In the genomic region with DNA sequence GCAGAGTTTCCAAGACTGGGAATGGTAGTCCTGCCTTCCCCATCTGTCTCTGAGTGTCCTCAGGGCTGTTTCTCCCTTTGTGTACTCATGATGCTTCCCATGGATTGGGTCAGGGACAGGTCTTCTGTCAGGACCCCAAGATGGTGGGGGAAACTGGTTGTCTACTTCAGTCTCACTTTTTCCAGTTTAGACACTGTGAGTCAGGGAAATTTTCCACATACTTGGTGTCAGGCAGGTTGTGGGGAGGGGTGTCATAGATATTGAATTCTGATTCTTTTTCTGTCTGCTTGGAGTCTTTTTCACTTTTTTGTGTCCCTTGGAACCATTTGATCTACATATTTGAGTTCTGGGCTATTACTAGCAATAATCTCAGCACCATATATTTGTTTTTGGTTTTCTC, we compare ENCODE assay signal across 29 cellular contexts. TPM values are rescaled to one million over a fixed set of nuclear protein-coding genes. Genes with fewer than 3 reads are reported as not detected.
DNase-seq lines count a peak whose midpoint lies in the region; ATAC-seq, FAIRE-seq and TF ChIP-seq lines count a peak whose summit lies in the region.
"Had no signal": no experiment of that assay in that cellular context is flagged by ENCODE, and none has a peak within 500 bp of the region (broad histone marks: within the 10 kb centered on the region; RNA-seq: fewer than 3 reads in every experiment).

No MANE protein-coding gene starts in this region.

- H3K36me3 ChIP-seq in psoas muscle (ENCODE audit: insufficient read depth in 1 of 2, low read depth in 1 of 2) (no peaks in the 10 kb centered on the region), gastrocnemius medialis (no peaks in the 10 kb centered on the region)
- H3K36me3 ChIP-seq: colonic mucosa, ovary, right atrium auricular region had no signal

- H3K27ac ChIP-seq in psoas muscle = no peak overlapping the region
- no peak overlapping the region for H3K27ac ChIP-seq in gastrocnemius medialis
- H3K27ac ChIP-seq: colonic mucosa, heart right ventricle, ovary, right atrium auricular region, SJSA1, vagina had no signal

- intact Hi-C loops in CD14-positive monocyte (cut with micrococcal nuclease) = no loop called here
- intact Hi-C loops in psoas muscle (cut with DNase I) = no loop called here
- intact Hi-C loops in gastrocnemius medialis (cut with DNase I; ENCODE audit: low total_unique reads) = no loop called here

- ATAC-seq in psoas muscle = no peak
- no peak for ATAC-seq in gastrocnemius medialis
- ATAC-seq: heart right ventricle; mucosa of descending colon; natural killer cell treated with Interleukin-12 subunit alpha and Interleukin-12 subunit beta and Interleukin-15 and Interleukin-18, amount 100 ng/mL, for 72 hours; stimulated activated effector memory CD8-positive, alpha-beta T cell treated with anti-CD3 and anti-CD28 coated beads, Interleukin-12 subunit alpha, Interleukin-12 subunit beta, amount 100 ng/mL, for 72 hours had no signal

- peaks cover 22 to 37% of the 10 kb centered on the region in 2 donors for H3K36me3 Mint-ChIP-seq in CD14-positive monocyte
- peaks cover 53% of the 10 kb centered on the region for H3K36me3 Mint-ChIP-seq in activated naive CD8-positive, alpha-beta T cell treated with anti-CD3 and anti-CD28 coated beads for 36 hours

- H3K27me3 ChIP-seq in psoas muscle (ENCODE audit: insufficient read depth in 3 of 3, low read length in 2 of 3) (no peaks in the 10 kb centered on the region), gastrocnemius medialis (no peaks in the 10 kb centered on the region)
- H3K27me3 ChIP-seq: colonic mucosa, heart right ventricle, ovary, right atrium auricular region, SJSA1, vagina had no signal

- no peak for TF ChIP-seq POLR2A in gastrocnemius medialis (IDR thresholded peaks at IDR 0.05)

- H3K4me3 ChIP-seq in psoas muscle (no peak overlapping the region), gastrocnemius medialis (no peak overlapping the region)
- H3K4me3 ChIP-seq: colonic mucosa, heart right ventricle, lung, mucosa of descending colon, ovary, right atrium auricular region, SJSA1, thoracic aorta, vagina had no signal

- H3K4me3 Mint-ChIP-seq in CD14-positive monocyte = no peak overlapping the region
- no peak overlapping the region for H3K4me3 Mint-ChIP-seq in activated naive CD8-positive, alpha-beta T cell treated with anti-CD3 and anti-CD28 coated beads for 36 hours
- H3K4me3 Mint-ChIP-seq: natural killer cell treated with Interleukin-12 subunit alpha and Interleukin-12 subunit beta and Interleukin-15 and Interleukin-18, amount 100 ng/mL, for 72 hours; stimulated activated effector memory CD8-positive, alpha-beta T cell treated with anti-CD3 and anti-CD28 coated beads, Interleukin-12 subunit alpha, Interleukin-12 subunit beta, amount 100 ng/mL, for 72 hours had no signal

- DNase-seq in CD14-positive monocyte (ENCODE audit: low spot score) (no peak), GM19239 (ENCODE audit: insufficient read length, low spot score) (no peak), kidney tubule cell (ENCODE audit: low spot score) (peak; percentile 19), foreskin melanocyte (no peak), psoas muscle (no peak), gastrocnemius medialis (no peak), occipital lobe (lab: John Stamatoyannopoulos, UW) (no peak)
- peak; percentile 20 for DNase-seq in activated naive CD8-positive, alpha-beta T cell treated with anti-CD3 and anti-CD28 coated beads for 36 hours
- DNase-seq: activated CD4-positive, alpha-beta T cell treated with anti-CD3 and anti-CD28 coated beads for 48 hours; CD4-positive, CD25-positive, alpha-beta regulatory T cell; colonic mucosa; effector memory CD4-positive, alpha-beta T cell; heart right ventricle; Kasumi-1; kidney glomerular epithelial cell; mucosa of descending colon; NCI-H446; NCI-H774; ovary; stimulated activated CD4-positive, alpha-beta T cell treated with anti-CD3 and anti-CD28 coated beads, Interleukin-2, amount 100 ng/mL, for 48 hours had no signal

- no peaks in the 10 kb centered on the region for H3K27me3 Mint-ChIP-seq in CD14-positive monocyte (ENCODE audit: low read depth in 3 of 3)
- no peaks in the 10 kb centered on the region for H3K27me3 Mint-ChIP-seq in activated naive CD8-positive, alpha-beta T cell treated with anti-CD3 and anti-CD28 coated beads for 36 hours
- H3K27me3 Mint-ChIP-seq: CD4-positive, CD25-positive, alpha-beta regulatory T cell; natural killer cell treated with Interleukin-12 subunit alpha and Interleukin-12 subunit beta and Interleukin-15 and Interleukin-18, amount 100 ng/mL, for 72 hours had no signal

- H3K4me1 ChIP-seq in psoas muscle (peaks cover 30% of the 10 kb centered on the region), gastrocnemius medialis (peaks cover 7 to 29% of the 10 kb centered on the region in 2 donors)
- H3K4me1 ChIP-seq: colonic mucosa, right atrium auricular region, SJSA1 had no signal

- H3K9me3 ChIP-seq in psoas muscle (peaks cover 18% of the 10 kb centered on the region), gastrocnemius medialis (no peaks in the 10 kb centered on the region)
- H3K9me3 ChIP-seq: colonic mucosa, ovary, SJSA1, vagina had no signal

- in situ Hi-C loops in gastrocnemius medialis (cut with MboI; ENCODE audit: low sequenced_read_pairs in 4 of 4) = loop anchor here in 2 of 4 donors (25.0 kb wide), 1 partner anchor 185 kb away; a partner anchor contains a TSS

- H3K27ac Mint-ChIP-seq in CD14-positive monocyte = peak overlapping the region in 4 of 7 donors; percentile 40 to 79 (median 66)
- H3K27ac Mint-ChIP-seq in activated naive CD8-positive, alpha-beta T cell treated with anti-CD3 and anti-CD28 coated beads for 36 hours = peak overlapping the region; percentile 82
- H3K27ac Mint-ChIP-seq: CD4-positive, CD25-positive, alpha-beta regulatory T cell; natural killer cell treated with Interleukin-12 subunit alpha and Interleukin-12 subunit beta and Interleukin-15 and Interleukin-18, amount 100 ng/mL, for 72 hours; stimulated activated effector memory CD8-positive, alpha-beta T cell treated with anti-CD3 and anti-CD28 coated beads, Interleukin-12 subunit alpha, Interleukin-12 subunit beta, amount 100 ng/mL, for 72 hours had no signal

- FAIRE-seq in GM19239 (lab: Jason Lieb, UNC) = peak; percentile 11
- FAIRE-seq: bronchial epithelial cell, H1 had no signal

- peaks cover 14 to 27% (median 18%) of the 10 kb centered on the region in 7 donors for H3K9me3 Mint-ChIP-seq in CD14-positive monocyte
- H3K9me3 Mint-ChIP-seq in activated naive CD8-positive, alpha-beta T cell treated with anti-CD3 and anti-CD28 coated beads for 36 hours = peaks cover 28% of the 10 kb centered on the region
- H3K9me3 Mint-ChIP-seq: natural killer cell treated with Interleukin-12 subunit alpha and Interleukin-12 subunit beta and Interleukin-15 and Interleukin-18, amount 100 ng/mL, for 72 hours had no signal

- peaks cover 60% of the 10 kb centered on the region for H3K4me1 Mint-ChIP-seq in CD14-positive monocyte
- peaks cover 62% of the 10 kb centered on the region for H3K4me1 Mint-ChIP-seq in activated naive CD8-positive, alpha-beta T cell treated with anti-CD3 and anti-CD28 coated beads for 36 hours

- TF ChIP-seq CTCF in CD14-positive monocyte (IDR thresholded peaks at IDR 0.05) = no peak
- TF ChIP-seq CTCF in psoas muscle (IDR thresholded peaks at IDR 0.05) = no peak
- TF ChIP-seq CTCF in gastrocnemius medialis (IDR thresholded peaks at IDR 0.05 in 4 of 5, conservative IDR thresholded peaks at IDR 0.05 in 1 of 5) = no peak

RNA-seq across cellular contexts. Expression of a gene that starts 10.3 kb away (rescaled TPM):
- polyA plus RNA-seq in CD14-positive monocyte (10 to 100 TPM; 22.3 to 27.2 TPM), psoas muscle (10 to 100 TPM in 1 of 3 donors, 1 to 10 TPM in 2; 4.9 to 17.8 (median 6.7) TPM)
- total RNA-seq in activated naive CD8-positive, alpha-beta T cell treated with anti-CD3 and anti-CD28 coated beads for 36 hours = 10 to 100 TPM; 25.2 to 28.6 TPM
- total RNA-seq in psoas muscle (10 to 100 TPM; 18.9 to 29.9 (median 26.7) TPM), gastrocnemius medialis (10 to 100 TPM; 23.9 to 35.8 (median 27.8) TPM), occipital lobe (56.5 TPM)

RNA-seq across cellular contexts. Expression of a gene that starts 10.6 kb away (rescaled TPM):
- 10 to 100 TPM; 45.9 to 50.5 TPM for polyA plus RNA-seq in CD14-positive monocyte
- total RNA-seq in activated naive CD8-positive, alpha-beta T cell treated with anti-CD3 and anti-CD28 coated beads for 36 hours = 10 to 100 TPM; 23.3 to 24.2 TPM
- 10 to 100 TPM; 33.3 to 54.8 (median 49.6) TPM for total RNA-seq in psoas muscle
- 10 to 100 TPM; 14.1 to 63.3 (median 19.5) TPM for polyA plus RNA-seq in psoas muscle
- total RNA-seq in gastrocnemius medialis = 10 to 100 TPM; 30.8 to 50.6 (median 41.9) TPM
- total RNA-seq in occipital lobe = 49.6 TPM

Comparison
In these comparisons a context has a peak if more than half of its experiments do, and no peak if none do; other contexts are left out.
1. DNase-seq: peak in activated naive CD8-positive, alpha-beta T cell treated with anti-CD3 and anti-CD28 coated beads for 36 hours (single experiment) and kidney tubule cell (single experiment); none in CD14-positive monocyte (single experiment), GM19239 (single experiment), foreskin melanocyte (single experiment), psoas muscle (0 of 2), gastrocnemius medialis (0 of 2) and occipital lobe (single experiment).